Comparison of ENCODE assay signal across 9 cellular contexts in genomic region chr1:2212167-2212541, GRCh38. TPM values are rescaled to one million over a fixed set of nuclear protein-coding genes. Genes with fewer than 3 reads are reported as not detected.
DNase-seq lines count a peak whose midpoint lies in the region; ATAC-seq, FAIRE-seq and TF ChIP-seq lines count a peak whose summit lies in the region.
"Had no signal": no experiment of that assay in that cellular context is flagged by ENCODE, and none has a peak within 500 bp of the region (broad histone marks: within the 10 kb centered on the region; RNA-seq: fewer than 3 reads in every experiment).

No MANE protein-coding gene starts in this region.

- intact Hi-C loops in HepG2 (cut with micrococcal nuclease; ENCODE audit: unreplicated experiment) (no loop called here), esophagus squamous epithelium (cut with DNase I) (no loop called here)

- no TSS peak for BruUV-seq in HepG2 (replicated peaks; lab: Mats Ljungman, UMichigan)

- no peak overlapping the region for H3K4me3 ChIP-seq in liver (ENCODE audit: low read depth in 1 of 3, low read length in 3 of 3)
- no peak overlapping the region for H3K4me3 ChIP-seq in HepG2 (replicated peaks in 1 of 3; ENCODE audit: insufficient read depth in 1 of 3, low read depth in 2 of 3, low read length in 3 of 3)
- peak overlapping the region in 3 of 4 donors; percentile 38 to 55 (median 40) for H3K4me3 ChIP-seq in esophagus squamous epithelium
- peak overlapping the region; percentile 34 for H3K4me3 ChIP-seq in neural progenitor cell

- H3K9ac ChIP-seq in liver (ENCODE audit: low read depth in 1 of 2, low read length in 2 of 2), result no peak overlapping the region
- H3K9ac ChIP-seq in HepG2 (ENCODE audit: insufficient read depth, low read depth, low read length), result no peak overlapping the region
- H3K9ac ChIP-seq in neural progenitor cell, result no peak overlapping the region

- no peak overlapping the region for H2AFZ ChIP-seq in HepG2 (ENCODE audit: low read length)
- peak overlapping the region; percentile 88 for H2AFZ ChIP-seq in neural progenitor cell (replicated peaks)

- WGBS in liver, result 80% methylated on average over 15 of the region's 15 CpGs
- 96% methylated on average over 13 of the region's 15 CpGs for WGBS in HepG2 (ENCODE audit: low lambda C conversion rate)
- WGBS in esophagus squamous epithelium, 2 donors, result 29 to 76% methylated on average over 7 to 10 of the region's 15 CpGs

- TF ChIP-seq POLR2A in HepG2 (IDR thresholded peaks at IDR 0.05; ENCODE audit: insufficient read depth in 1 of 2, low read depth in 2 of 2, low read length in 2 of 2), result no peak
- TF ChIP-seq POLR2A in esophagus squamous epithelium (IDR thresholded peaks at IDR 0.05), result no peak

- ATAC-seq in HepG2, result no peak

- H3K27me3 ChIP-seq in liver (ENCODE audit: control insufficient read depth in 4 of 4, insufficient read depth in 4 of 4, low read length in 3 of 4), result no peaks in the 10 kb centered on the region
- H3K27me3 ChIP-seq in HepG2 (ENCODE audit: control insufficient read depth in 1 of 2, insufficient read depth in 2 of 2, low read length in 2 of 2), result peaks cover 2 to 15% of the 10 kb centered on the region in 2 experiments; a peak in 2 of 5 replicates
- H3K27me3 ChIP-seq in esophagus squamous epithelium, result no peaks in the 10 kb centered on the region
- H3K27me3 ChIP-seq in neural progenitor cell, result no peaks in the 10 kb centered on the region

- peaks cover 7% of the 10 kb centered on the region for H3K27me3 Mint-ChIP-seq in neural progenitor cell (ENCODE audit: insufficient read depth, low read depth)

- DNase-seq in HepG2 (ENCODE audit: low spot score) (no peak), esophagus squamous epithelium (lab: John Stamatoyannopoulos, UW) (no peak), neural progenitor cell (ENCODE audit: low spot score) (peak; percentile 70), kidney tubule cell (ENCODE audit: low spot score) (no peak), HUDEP-2 (lab: John Stamatoyannopoulos, UW; ENCODE audit: unreplicated experiment in 76 of 76) (no peak), HuH-7 (ENCODE audit: low spot score) (no peak)
- no peak for DNase-seq in effector CD8-positive, alpha-beta T cell (lab: John Stamatoyannopoulos, UW)
- DNase-seq: stimulated activated CD4-positive, alpha-beta T cell treated with anti-CD3 and anti-CD28 coated beads, Interleukin-12 subunit alpha, Interleukin-12 subunit beta, amount 100 ng/mL, for 4 hours had no signal

- CTCF ChIA-PET in HepG2 (lab: Yijun Ruan, JAX; ENCODE audit: low intra/inter-chr PET ratio, low total read pairs), result no interaction called here

- H3K9me3 ChIP-seq in liver (ENCODE audit: control insufficient read depth in 4 of 4, low read length in 3 of 4), result no peaks in the 10 kb centered on the region
- no peaks in the 10 kb centered on the region for H3K9me3 ChIP-seq in HepG2 (ENCODE audit: low read length)
- no peaks in the 10 kb centered on the region for H3K9me3 ChIP-seq in esophagus squamous epithelium
- no peaks in the 10 kb centered on the region for H3K9me3 ChIP-seq in neural progenitor cell (ENCODE audit: low read depth)

- H3K27ac Mint-ChIP-seq in neural progenitor cell, result peak overlapping the region; percentile 88

- H3K4me2 ChIP-seq in HepG2 (ENCODE audit: low read depth, low read length) (no peak overlapping the region), neural progenitor cell (peak overlapping the region; percentile 76)

- peaks cover 0 to 2% (median 0%) of the 10 kb centered on the region in 4 donors for H3K36me3 ChIP-seq in liver (ENCODE audit: control insufficient read depth in 4 of 4, insufficient read depth in 3 of 4, low read depth in 1 of 4, low read length in 3 of 4)
- no peaks in the 10 kb centered on the region for H3K36me3 ChIP-seq in HepG2 (replicated peaks in 1 of 2; ENCODE audit: control insufficient read depth in 1 of 2, insufficient read depth in 2 of 2, low read length in 2 of 2)
- H3K36me3 ChIP-seq in esophagus squamous epithelium, result no peaks in the 10 kb centered on the region
- no peaks in the 10 kb centered on the region for H3K36me3 ChIP-seq in neural progenitor cell

- H3K27ac ChIP-seq in liver (ENCODE audit: low read depth in 1 of 2, low read length in 2 of 2) (peak overlapping the region; percentile 79 to 81), HepG2 (ENCODE audit: extremely low read length, insufficient read depth, low read length) (no peak overlapping the region), esophagus squamous epithelium (peak overlapping the region; percentile 83 to 98 (median 93)), neural progenitor cell (peak overlapping the region; percentile 64)

- FAIRE-seq in HepG2 (lab: Jason Lieb, UNC), result no peak

- peaks cover 31% of the 10 kb centered on the region for H3K4me1 Mint-ChIP-seq in neural progenitor cell

- H3K4me3 Mint-ChIP-seq in neural progenitor cell, result peak overlapping the region; percentile 43

- no peaks in the 10 kb centered on the region for H3K9me3 Mint-ChIP-seq in neural progenitor cell

- TF ChIP-seq EP300 in HepG2 (IDR thresholded peaks at IDR 0.05; ENCODE audit: low read depth in 2 of 2, low read length in 2 of 2) (no peak), HepG2 (CRISPR knock-in tag; IDR thresholded peaks at IDR 0.05; ENCODE audit: borderline replicate concordance) (no peak)

- in situ Hi-C loops in HepG2 (cut with HindIII; ENCODE audit: extremely low pct_ligation_motif_present, low pct_unique_long_range_greater_than_20kb), result no loop called here

- no peaks in the 10 kb centered on the region for H3K79me2 ChIP-seq in HepG2 (ENCODE audit: insufficient read depth, low read length)
- H3K79me2 ChIP-seq in neural progenitor cell (ENCODE audit: low read depth), result no peaks in the 10 kb centered on the region

- TF ChIP-seq CTCF in liver (IDR thresholded peaks at IDR 0.05; ENCODE audit: low read depth, low read length, missing input control) (no peak), HepG2 (CRISPR knock-in tag; IDR thresholded peaks at IDR 0.05) (no peak), esophagus squamous epithelium (IDR thresholded peaks at IDR 0.05) (peak in 1 of 6 experiments; percentile 5), neural progenitor cell (IDR thresholded peaks at IDR 0.05) (no peak)

- no peaks in the 10 kb centered on the region for H4K20me1 ChIP-seq in HepG2 (ENCODE audit: insufficient read depth, low read length)
- no peaks in the 10 kb centered on the region for H4K20me1 ChIP-seq in neural progenitor cell (ENCODE audit: low read depth)

- TF ChIP-seq RAD21 in liver (IDR thresholded peaks at IDR 0.05) (no peak), HepG2 (CRISPR knock-in tag; IDR thresholded peaks at IDR 0.05) (no peak)

- POLR2A ChIA-PET in HepG2 (lab: Yijun Ruan, JAX), result interaction anchor here (1.1 kb wide), 1 partner anchor 20 kb away, joined by 3 read pairs; no protein-coding TSS in a partner anchor

- H3K36me3 Mint-ChIP-seq in neural progenitor cell, result no peaks in the 10 kb centered on the region

- peaks cover 10 to 35% (median 18%) of the 10 kb centered on the region in 4 donors for H3K4me1 ChIP-seq in liver (ENCODE audit: control insufficient read depth in 4 of 4, insufficient read depth in 4 of 4, low read length in 3 of 4)
- H3K4me1 ChIP-seq in HepG2 (ENCODE audit: insufficient read depth, low read length), result peaks cover 77% of the 10 kb centered on the region
- H3K4me1 ChIP-seq in esophagus squamous epithelium, result peaks cover 60 to 81% (median 73%) of the 10 kb centered on the region in 3 donors
- peaks cover 38% of the 10 kb centered on the region for H3K4me1 ChIP-seq in neural progenitor cell

- peaks cover 16% of the 10 kb centered on the region for H3F3A ChIP-seq in neural progenitor cell (ENCODE audit: low read depth)

RNA-seq across cellular contexts. Expression of gene SKI, which starts 16.0 kb away (rescaled TPM):
- 10 to 100 TPM; 18.9 to 21.3 TPM for total RNA-seq in liver
- polyA plus RNA-seq in liver, result 10 to 100 TPM in 1 of 2 donors, 1 to 10 TPM in 1; 3.2 to 20.1 TPM
- total RNA-seq in HepG2 (2016; rRNA removed; fragmentation: Illumina TruSeq; extraction: Trizol), result 6.9 and 9.6 TPM in 2 replicates
- total RNA-seq in HepG2 (2016; cell fraction: cytosol; rRNA removed; fragmentation: Illumina TruSeq; extraction: Trizol; ENCODE audit: low read depth), result 3.4 and 6.3 TPM in 2 replicates
- total RNA-seq in HepG2 (2016; cell fraction: insoluble cytoplasmic fraction; rRNA removed; fragmentation: Illumina TruSeq; extraction: Trizol), result 7.7 and 7.9 TPM in 2 replicates
- total RNA-seq in HepG2 (2016; cell fraction: membrane; rRNA removed; fragmentation: Illumina TruSeq; extraction: Trizol), result 4.6 and 5.7 TPM in 2 replicates
- 10.6 and 12.2 TPM in 2 replicates for total RNA-seq in HepG2 (2016; cell fraction: nucleus; rRNA removed; fragmentation: Illumina TruSeq; extraction: Trizol)
- 4.7 and 5.9 TPM in 2 replicates for polyA plus RNA-seq in HepG2 (2011; rRNA removed)
- 3.8 and 4.2 TPM in 2 replicates for polyA plus RNA-seq in HepG2 (2011; cell fraction: cytosol; rRNA removed)
- 20.3 and 21.2 TPM in 2 replicates for polyA plus RNA-seq in HepG2 (2011; cell fraction: nucleus; rRNA removed)
- 10.1 and 12.3 TPM in 2 replicates for polyA plus RNA-seq in HepG2 (2012)
- 0.60 and 0.83 TPM in 2 replicates for polyA plus RNA-seq in HepG2 (2016; cell fraction: cytosol; fragmentation: Illumina TruSeq; extraction: Trizol; ENCODE audit: low read depth)
- 16.7 and 23.3 TPM in 2 replicates for polyA plus RNA-seq in HepG2 (2016; cell fraction: insoluble cytoplasmic fraction; fragmentation: Illumina TruSeq; extraction: Trizol; ENCODE audit: low read depth)
- polyA plus RNA-seq in HepG2 (2016; cell fraction: membrane; fragmentation: Illumina TruSeq; extraction: Trizol; ENCODE audit: low read depth), result 3.7 and 4.4 TPM in 2 replicates
- 33.8 and 34.3 TPM in 2 replicates for polyA plus RNA-seq in HepG2 (2016; cell fraction: nucleus; fragmentation: Illumina TruSeq; extraction: Trizol; ENCODE audit: insufficient read depth, low read depth)
- polyA minus RNA-seq in HepG2 (2011; rRNA and poly(A)+ RNA removed; ENCODE audit: low replicate concordance), result 4.4 and 14.7 TPM in 2 replicates
- 16.7 and 22.2 TPM in 2 replicates for polyA minus RNA-seq in HepG2 (2011; cell fraction: cytosol; rRNA and poly(A)+ RNA removed)
- polyA minus RNA-seq in HepG2 (2011; cell fraction: nucleus; rRNA and poly(A)+ RNA removed), result 10.9 and 12.1 TPM in 2 replicates
- total RNA-seq in esophagus squamous epithelium, result 10 to 100 TPM; 18.2 to 38.8 (median 25.2) TPM
- total RNA-seq in neural progenitor cell (ENCODE audit: low replicate concordance), result 7.4 and 15.7 TPM in 2 replicates

RNA-seq across cellular contexts. Expression of gene FAAP20, which starts 17.6 kb away (rescaled TPM):
- 10 to 100 TPM in 1 of 2 donors, 1 to 10 TPM in 1; 5.6 to 11.9 TPM for total RNA-seq in liver
- polyA plus RNA-seq in liver, result 10 to 100 TPM; 19.6 to 31.5 TPM
- total RNA-seq in HepG2 (2016; rRNA removed; fragmentation: Illumina TruSeq; extraction: Trizol), result 10.4 and 10.8 TPM in 2 replicates
- 25.8 and 31.3 TPM in 2 replicates for total RNA-seq in HepG2 (2016; cell fraction: cytosol; rRNA removed; fragmentation: Illumina TruSeq; extraction: Trizol; ENCODE audit: low read depth)
- 9.1 and 10.5 TPM in 2 replicates for total RNA-seq in HepG2 (2016; cell fraction: insoluble cytoplasmic fraction; rRNA removed; fragmentation: Illumina TruSeq; extraction: Trizol)
- total RNA-seq in HepG2 (2016; cell fraction: membrane; rRNA removed; fragmentation: Illumina TruSeq; extraction: Trizol), result 30.5 and 36.7 TPM in 2 replicates
- total RNA-seq in HepG2 (2016; cell fraction: nucleus; rRNA removed; fragmentation: Illumina TruSeq; extraction: Trizol), result 7.4 and 9.0 TPM in 2 replicates
- 9.6 and 14.4 TPM in 2 replicates for polyA plus RNA-seq in HepG2 (2011; rRNA removed)
- polyA plus RNA-seq in HepG2 (2011; cell fraction: cytosol; rRNA removed), result 8.7 and 21.7 TPM in 2 replicates
- polyA plus RNA-seq in HepG2 (2011; cell fraction: nucleus; rRNA removed), result 37.4 and 44.6 TPM in 2 replicates
- 24.2 and 24.5 TPM in 2 replicates for polyA plus RNA-seq in HepG2 (2012)
- polyA plus RNA-seq in HepG2 (2016; cell fraction: cytosol; fragmentation: Illumina TruSeq; extraction: Trizol; ENCODE audit: low read depth), result 237 and 239 TPM in 2 replicates
- 38.7 and 46.2 TPM in 2 replicates for polyA plus RNA-seq in HepG2 (2016; cell fraction: insoluble cytoplasmic fraction; fragmentation: Illumina TruSeq; extraction: Trizol; ENCODE audit: low read depth)
- 156 and 163 TPM in 2 replicates for polyA plus RNA-seq in HepG2 (2016; cell fraction: membrane; fragmentation: Illumina TruSeq; extraction: Trizol; ENCODE audit: low read depth)
- 44.5 and 50.9 TPM in 2 replicates for polyA plus RNA-seq in HepG2 (2016; cell fraction: nucleus; fragmentation: Illumina TruSeq; extraction: Trizol; ENCODE audit: insufficient read depth, low read depth)
- polyA minus RNA-seq in HepG2 (2011; rRNA and poly(A)+ RNA removed; ENCODE audit: low replicate concordance), result 3.5 and 6.2 TPM in 2 replicates
- 5.6 and 7.3 TPM in 2 replicates for polyA minus RNA-seq in HepG2 (2011; cell fraction: cytosol; rRNA and poly(A)+ RNA removed)
- polyA minus RNA-seq in HepG2 (2011; cell fraction: nucleus; rRNA and poly(A)+ RNA removed), result 6.3 and 6.6 TPM in 2 replicates
- total RNA-seq in esophagus squamous epithelium, result 10 to 100 TPM in 3 of 4 donors, 1 to 10 TPM in 1; 8.6 to 22.5 (median 18.1) TPM
- 11.3 and 68.2 TPM in 2 replicates for total RNA-seq in neural progenitor cell (ENCODE audit: low replicate concordance)

Comparison
In these comparisons a context has a peak if more than half of its experiments do, and no peak if none do; other contexts are left out.
1. H3K4me3 ChIP-seq: peak in esophagus squamous epithelium (3 of 4) and neural progenitor cell (single experiment); none in liver (0 of 3) and HepG2 (0 of 3).